9 cellular contexts compared by ENCODE assay signal in genomic region chr6:161186173-161186769, GRCh38.
DNase-seq lines count a peak whose midpoint lies in the region; ATAC-seq and TF ChIP-seq lines count a peak whose summit lies in the region.
"Had no signal": no experiment of that assay in that cellular context is flagged by ENCODE, and none has a peak within 500 bp of the region (broad histone marks: within the 10 kb centered on the region; RNA-seq: fewer than 3 reads in every experiment).

No MANE protein-coding gene starts in this region.

- no peak overlapping the region for H3K4me3 Mint-ChIP-seq in CD14-positive monocyte
- no peak overlapping the region for H3K4me3 Mint-ChIP-seq in nephron progenitor cell

- H3K27ac Mint-ChIP-seq in CD14-positive monocyte (peak overlapping the region in 2 of 7 donors; percentile 20 to 21), nephron progenitor cell (peak overlapping the region; percentile 39)

- no peak overlapping the region for H3K27ac ChIP-seq in colonic mucosa

- H3K4me1 ChIP-seq in colonic mucosa = no peaks in the 10 kb centered on the region

- ATAC-seq in HG02571 (IDR thresholded peaks at IDR 0.05; ENCODE audit: unreplicated experiment) (no peak), HG02610 (IDR thresholded peaks at IDR 0.05; ENCODE audit: unreplicated experiment) (no peak), GM21723 (IDR thresholded peaks at IDR 0.05; ENCODE audit: unreplicated experiment) (no peak)

- no peaks in the 10 kb centered on the region for H3K36me3 ChIP-seq in colonic mucosa

- H3K9me3 Mint-ChIP-seq in CD14-positive monocyte (peaks cover 0 to 3% (median 0%) of the 10 kb centered on the region in 7 donors), nephron progenitor cell (peaks cover 73% of the 10 kb centered on the region)

- peak; percentile 65 for DNase-seq in CD14-positive monocyte (ENCODE audit: low spot score)
- peak; percentile 31 for DNase-seq in NB4 (ENCODE audit: low read depth)
- peak; percentile 27 for DNase-seq in colonic mucosa
- DNase-seq in nephron progenitor cell = no peak
- no peak for DNase-seq in NCI-H748 (lab: John Stamatoyannopoulos, UW; ENCODE audit: unreplicated experiment)
- DNase-seq: NCI-H2171 treated with DMSO at 0.1 percent for 48 hours had no signal

- peaks cover 0 to 5% of the 10 kb centered on the region in 2 donors for H3K36me3 Mint-ChIP-seq in CD14-positive monocyte
- peaks cover 93% of the 10 kb centered on the region for H3K36me3 Mint-ChIP-seq in nephron progenitor cell (ENCODE audit: low read depth)

- H3K27me3 ChIP-seq in colonic mucosa = no peaks in the 10 kb centered on the region

- no peak for TF ChIP-seq CTCF in CD14-positive monocyte (IDR thresholded peaks at IDR 0.05)
- no peak for TF ChIP-seq CTCF in NB4 (IDR thresholded peaks at IDR 0.05; ENCODE audit: low read depth, low read length)
- no peak for TF ChIP-seq CTCF in colonic mucosa (IDR thresholded peaks at IDR 0.05)
- no peak for TF ChIP-seq CTCF in nephron progenitor cell (IDR thresholded peaks at IDR 0.05)

- TF ChIP-seq POLR2A in NB4 (IDR thresholded peaks at IDR 0.05; ENCODE audit: extremely low read depth, insufficient read length) = no peak

- H3K27me3 Mint-ChIP-seq in CD14-positive monocyte (ENCODE audit: low read depth in 3 of 3) (peaks cover 1 to 10% (median 1%) of the 10 kb centered on the region in 3 donors), nephron progenitor cell (ENCODE audit: low read depth, poor library complexity) (peaks cover 12% of the 10 kb centered on the region)

- no peaks in the 10 kb centered on the region for H3K9me3 ChIP-seq in colonic mucosa

- peaks cover 10% of the 10 kb centered on the region for H3K4me1 Mint-ChIP-seq in CD14-positive monocyte
- H3K4me1 Mint-ChIP-seq in nephron progenitor cell = no peaks in the 10 kb centered on the region

- H3K4me3 ChIP-seq in NB4 (ENCODE audit: low read depth, low read length) (no peak overlapping the region), colonic mucosa (no peak overlapping the region)

- intact Hi-C loops in CD14-positive monocyte (cut with micrococcal nuclease) (no loop called here), colonic mucosa (cut with DNase I) (no loop called here)

- H3K9ac ChIP-seq in colonic mucosa (ENCODE audit: low read depth in 2 of 2, low read length in 2 of 2) = no peak overlapping the region

Comparison
In these comparisons a context has a peak if more than half of its experiments do, and no peak if none do; other contexts are left out.
1. DNase-seq: peak in CD14-positive monocyte (single experiment), NB4 (single experiment) and colonic mucosa (single experiment); none in nephron progenitor cell (single experiment) and NCI-H748 (single experiment).